3 cellular contexts compared by ENCODE assay signal in the genomic region with DNA sequence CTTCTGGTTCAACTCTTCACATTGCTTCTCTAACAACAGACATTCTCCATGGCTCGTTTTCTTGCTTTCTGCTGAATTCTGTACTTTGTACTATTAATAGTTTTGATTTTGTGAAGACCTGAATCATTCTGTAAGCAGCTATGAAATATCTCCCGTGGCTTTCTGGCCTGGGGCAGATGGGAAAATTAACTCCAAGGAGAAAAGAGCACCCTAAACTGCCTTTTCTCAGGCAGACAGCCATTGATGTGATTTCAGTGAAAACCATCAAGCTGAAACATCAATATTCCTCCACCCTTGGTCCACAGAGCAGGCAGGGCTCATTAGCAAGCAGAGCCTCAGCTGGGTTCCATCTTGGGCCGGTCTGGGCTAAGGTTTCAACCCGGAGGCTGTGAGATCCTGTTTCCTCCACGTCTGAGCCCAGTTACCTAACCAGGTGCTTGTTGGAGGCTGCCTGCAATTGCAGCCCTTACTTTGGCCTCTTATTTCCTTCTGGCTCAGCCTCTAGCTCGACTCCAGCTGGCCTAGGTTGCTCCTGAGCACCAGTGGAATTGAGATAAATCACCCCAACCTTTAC.
TF ChIP-seq lines count a peak whose summit lies in the region.

No MANE protein-coding gene starts in this region.

TF ChIP-seq in SK-N-SH, 30 proteins besides CTCF, POLR2A, EP300 and RAD21:
- TF ChIP-seq POLR2AphosphoS5 (IDR thresholded peaks at IDR 0.05; ENCODE audit: low read depth, low read length) (no peak), ELF1 (IDR thresholded peaks at IDR 0.05) (no peak), GABPA (IDR thresholded peaks at IDR 0.05; ENCODE audit: low read depth) (no peak), SIN3A (IDR thresholded peaks at IDR 0.05; ENCODE audit: borderline replicate concordance, low read depth, low read length) (no peak), NFIC (IDR thresholded peaks at IDR 0.05; ENCODE audit: borderline replicate concordance) (no peak)

TF ChIP-seq in SK-N-SH treated with all-trans-retinoic acid at 6 μM for 48 hours, 23 proteins besides CTCF, POLR2A, EP300 and RAD21:
- TF ChIP-seq, protein P1, sequence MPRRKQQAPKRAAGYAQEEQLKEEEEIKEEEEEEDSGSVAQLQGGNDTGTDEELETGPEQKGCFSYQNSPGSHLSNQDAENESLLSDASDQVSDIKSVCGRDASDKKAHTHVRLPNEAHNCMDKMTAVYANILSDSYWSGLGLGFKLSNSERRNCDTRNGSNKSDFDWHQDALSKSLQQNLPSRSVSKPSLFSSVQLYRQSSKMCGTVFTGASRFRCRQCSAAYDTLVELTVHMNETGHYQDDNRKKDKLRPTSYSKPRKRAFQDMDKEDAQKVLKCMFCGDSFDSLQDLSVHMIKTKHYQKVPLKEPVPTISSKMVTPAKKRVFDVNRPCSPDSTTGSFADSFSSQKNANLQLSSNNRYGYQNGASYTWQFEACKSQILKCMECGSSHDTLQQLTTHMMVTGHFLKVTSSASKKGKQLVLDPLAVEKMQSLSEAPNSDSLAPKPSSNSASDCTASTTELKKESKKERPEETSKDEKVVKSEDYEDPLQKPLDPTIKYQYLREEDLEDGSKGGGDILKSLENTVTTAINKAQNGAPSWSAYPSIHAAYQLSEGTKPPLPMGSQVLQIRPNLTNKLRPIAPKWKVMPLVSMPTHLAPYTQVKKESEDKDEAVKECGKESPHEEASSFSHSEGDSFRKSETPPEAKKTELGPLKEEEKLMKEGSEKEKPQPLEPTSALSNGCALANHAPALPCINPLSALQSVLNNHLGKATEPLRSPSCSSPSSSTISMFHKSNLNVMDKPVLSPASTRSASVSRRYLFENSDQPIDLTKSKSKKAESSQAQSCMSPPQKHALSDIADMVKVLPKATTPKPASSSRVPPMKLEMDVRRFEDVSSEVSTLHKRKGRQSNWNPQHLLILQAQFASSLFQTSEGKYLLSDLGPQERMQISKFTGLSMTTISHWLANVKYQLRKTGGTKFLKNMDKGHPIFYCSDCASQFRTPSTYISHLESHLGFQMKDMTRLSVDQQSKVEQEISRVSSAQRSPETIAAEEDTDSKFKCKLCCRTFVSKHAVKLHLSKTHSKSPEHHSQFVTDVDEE (CRISPR knock-in tag; IDR thresholded peaks at IDR 0.05), result no peak
- TF ChIP-seq ZFP30 (CRISPR knock-in tag; IDR thresholded peaks at IDR 0.05), result no peak

TF ChIP-seq in GM12878, 131 proteins besides CTCF, POLR2A, EP300 and RAD21 (continued from another document):
- TF ChIP-seq PML (IDR thresholded peaks at IDR 0.05; ENCODE audit: low read length) (no peak), SMAD5 (IDR thresholded peaks at IDR 0.05; ENCODE audit: low read depth) (no peak), HDAC2 (IDR thresholded peaks at IDR 0.05) (no peak)
- TF ChIP-seq, protein P2, sequence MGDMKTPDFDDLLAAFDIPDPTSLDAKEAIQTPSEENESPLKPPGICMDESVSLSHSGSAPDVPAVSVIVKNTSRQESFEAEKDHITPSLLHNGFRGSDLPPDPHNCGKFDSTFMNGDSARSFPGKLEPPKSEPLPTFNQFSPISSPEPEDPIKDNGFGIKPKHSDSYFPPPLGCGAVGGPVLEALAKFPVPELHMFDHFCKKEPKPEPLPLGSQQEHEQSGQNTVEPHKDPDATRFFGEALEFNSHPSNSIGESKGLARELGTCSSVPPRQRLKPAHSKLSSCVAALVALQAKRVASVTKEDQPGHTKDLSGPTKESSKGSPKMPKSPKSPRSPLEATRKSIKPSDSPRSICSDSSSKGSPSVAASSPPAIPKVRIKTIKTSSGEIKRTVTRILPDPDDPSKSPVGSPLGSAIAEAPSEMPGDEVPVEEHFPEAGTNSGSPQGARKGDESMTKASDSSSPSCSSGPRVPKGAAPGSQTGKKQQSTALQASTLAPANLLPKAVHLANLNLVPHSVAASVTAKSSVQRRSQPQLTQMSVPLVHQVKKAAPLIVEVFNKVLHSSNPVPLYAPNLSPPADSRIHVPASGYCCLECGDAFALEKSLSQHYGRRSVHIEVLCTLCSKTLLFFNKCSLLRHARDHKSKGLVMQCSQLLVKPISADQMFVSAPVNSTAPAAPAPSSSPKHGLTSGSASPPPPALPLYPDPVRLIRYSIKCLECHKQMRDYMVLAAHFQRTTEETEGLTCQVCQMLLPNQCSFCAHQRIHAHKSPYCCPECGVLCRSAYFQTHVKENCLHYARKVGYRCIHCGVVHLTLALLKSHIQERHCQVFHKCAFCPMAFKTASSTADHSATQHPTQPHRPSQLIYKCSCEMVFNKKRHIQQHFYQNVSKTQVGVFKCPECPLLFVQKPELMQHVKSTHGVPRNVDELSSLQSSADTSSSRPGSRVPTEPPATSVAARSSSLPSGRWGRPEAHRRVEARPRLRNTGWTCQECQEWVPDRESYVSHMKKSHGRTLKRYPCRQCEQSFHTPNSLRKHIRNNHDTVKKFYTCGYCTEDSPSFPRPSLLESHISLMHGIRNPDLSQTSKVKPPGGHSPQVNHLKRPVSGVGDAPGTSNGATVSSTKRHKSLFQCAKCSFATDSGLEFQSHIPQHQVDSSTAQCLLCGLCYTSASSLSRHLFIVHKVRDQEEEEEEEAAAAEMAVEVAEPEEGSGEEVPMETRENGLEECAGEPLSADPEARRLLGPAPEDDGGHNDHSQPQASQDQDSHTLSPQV (IDR thresholded peaks at IDR 0.05), result no peak
- TF ChIP-seq, protein P3, sequence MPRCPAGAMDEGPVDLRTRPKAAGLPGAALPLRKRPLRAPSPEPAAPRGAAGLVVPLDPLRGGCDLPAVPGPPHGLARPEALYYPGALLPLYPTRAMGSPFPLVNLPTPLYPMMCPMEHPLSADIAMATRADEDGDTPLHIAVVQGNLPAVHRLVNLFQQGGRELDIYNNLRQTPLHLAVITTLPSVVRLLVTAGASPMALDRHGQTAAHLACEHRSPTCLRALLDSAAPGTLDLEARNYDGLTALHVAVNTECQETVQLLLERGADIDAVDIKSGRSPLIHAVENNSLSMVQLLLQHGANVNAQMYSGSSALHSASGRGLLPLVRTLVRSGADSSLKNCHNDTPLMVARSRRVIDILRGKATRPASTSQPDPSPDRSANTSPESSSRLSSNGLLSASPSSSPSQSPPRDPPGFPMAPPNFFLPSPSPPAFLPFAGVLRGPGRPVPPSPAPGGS (IDR thresholded peaks at IDR 0.05; ENCODE audit: borderline replicate concordance, insufficient read depth, low read depth, low read length, poor library complexity, severe bottlenecking), result no peak
TF ChIP-seq in GM12878: peak in this region for 0.
